In the genomic region with DNA sequence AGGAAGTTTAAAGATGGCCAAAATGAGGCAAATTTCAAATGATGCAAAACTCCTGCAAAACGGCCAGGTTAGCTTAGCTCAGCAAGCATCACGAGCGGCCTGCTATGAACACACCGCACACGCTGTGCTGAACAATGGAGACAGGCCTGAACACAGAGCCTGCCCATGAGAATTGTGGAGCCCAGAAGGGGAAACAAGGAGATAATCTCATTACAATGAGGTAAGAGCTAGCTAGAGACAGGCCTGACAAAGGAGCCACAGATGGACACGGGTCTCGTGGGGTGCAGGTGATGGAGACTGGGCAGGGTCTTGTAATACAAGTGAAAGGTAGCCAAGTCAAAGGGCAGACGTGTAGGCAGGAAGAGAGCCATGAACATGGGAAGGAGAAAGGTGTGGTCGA, we compare ENCODE assay signal across 20 cellular contexts. TPM values are rescaled to one million over a fixed set of nuclear protein-coding genes. Genes with fewer than 3 reads are reported as not detected.
DNase-seq lines count a peak whose midpoint lies in the region; ATAC-seq and TF ChIP-seq lines count a peak whose summit lies in the region.
"Had no signal": no experiment of that assay in that cellular context is flagged by ENCODE, and none has a peak within 500 bp of the region (broad histone marks: within the 10 kb centered on the region; RNA-seq: fewer than 3 reads in every experiment).

No MANE protein-coding gene starts in this region.

- WGBS in endodermal cell (ENCODE audit: insufficient coverage in 1 of 2, insufficient read length in 1 of 2), 2 experiments = 94 to 97% methylated on average over 8 to 9 of the region's 9 CpGs

- no peaks in the 10 kb centered on the region for H3K36me3 ChIP-seq in endodermal cell (ENCODE audit: control insufficient read depth, insufficient read depth, low read length)
- H3K36me3 ChIP-seq: transverse colon had no signal

- H3K27me3 ChIP-seq in endodermal cell (ENCODE audit: control insufficient read depth, insufficient read depth, low read length, poor library complexity, severe bottlenecking) = no peaks in the 10 kb centered on the region
- H3K27me3 ChIP-seq: transverse colon had no signal

- H3K4me3 Mint-ChIP-seq in activated naive CD4-positive, alpha-beta T cell treated with anti-CD3 and anti-CD28 coated beads, Interleukin-2, amount 10 ng/mL, durations not matched to agents 7 days and 5 days = no peak overlapping the region
- H3K4me3 Mint-ChIP-seq in endodermal cell = no peak overlapping the region
- no peak overlapping the region for H3K4me3 Mint-ChIP-seq in stimulated activated memory B cell treated with anti-CD40 and anti-IgM and Interleukin-4, amounts not matched to agents 10 μg/mL and 1 μg/mL and 100 μg/mL, for 72 hours
- no peak overlapping the region for H3K4me3 Mint-ChIP-seq in T-helper 2 cell treated with Interferon-gamma antibody and Interleukin-4, amounts not matched to agents 5 μg/mL and 100 μg/mL, for 36 hours
- H3K4me3 Mint-ChIP-seq in nephron progenitor cell = no peak overlapping the region
- H3K4me3 Mint-ChIP-seq: activated naive CD8-positive, alpha-beta T cell treated with anti-CD3 and anti-CD28 coated beads for 36 hours; T-cell had no signal

- no peak for TF ChIP-seq CTCF in endodermal cell (conservative IDR thresholded peaks at IDR 0.05)
- TF ChIP-seq CTCF in nephron progenitor cell (IDR thresholded peaks at IDR 0.05) = no peak

- no peaks in the 10 kb centered on the region for H3K9me3 ChIP-seq in endodermal cell (ENCODE audit: control insufficient read depth, low read length)
- H3K9me3 ChIP-seq: transverse colon had no signal

- CTCF ChIA-PET in activated naive CD4-positive, alpha-beta T cell treated with anti-CD3 and anti-CD28 coated beads, Interleukin-2, amount 10 ng/mL, durations not matched to agents 7 days and 5 days (lab: Charles Lee) = interaction anchor here (1.2 kb wide), 1 partner anchor 239 kb away, joined by 5 read pairs; no protein-coding TSS in a partner anchor

- no peaks in the 10 kb centered on the region for H3K4me1 Mint-ChIP-seq in activated naive CD4-positive, alpha-beta T cell treated with anti-CD3 and anti-CD28 coated beads, Interleukin-2, amount 10 ng/mL, durations not matched to agents 7 days and 5 days
- H3K4me1 Mint-ChIP-seq in endodermal cell (peaks cover 17% of the 10 kb centered on the region), nephron progenitor cell (peaks cover 23% of the 10 kb centered on the region)
- peaks cover 37% of the 10 kb centered on the region for H3K4me1 Mint-ChIP-seq in stimulated activated memory B cell treated with anti-CD40 and anti-IgM and Interleukin-4, amounts not matched to agents 10 μg/mL and 1 μg/mL and 100 μg/mL, for 72 hours
- H3K4me1 Mint-ChIP-seq in T-helper 2 cell treated with Interferon-gamma antibody and Interleukin-4, amounts not matched to agents 5 μg/mL and 100 μg/mL, for 36 hours (ENCODE audit: low read depth) = peaks cover 14% of the 10 kb centered on the region

- H3K27me3 Mint-ChIP-seq in activated naive CD4-positive, alpha-beta T cell treated with anti-CD3 and anti-CD28 coated beads, Interleukin-2, amount 10 ng/mL, durations not matched to agents 7 days and 5 days = no peaks in the 10 kb centered on the region
- H3K27me3 Mint-ChIP-seq in endodermal cell (ENCODE audit: insufficient read depth) = no peaks in the 10 kb centered on the region
- no peaks in the 10 kb centered on the region for H3K27me3 Mint-ChIP-seq in stimulated activated memory B cell treated with anti-CD40 and anti-IgM and Interleukin-4, amounts not matched to agents 10 μg/mL and 1 μg/mL and 100 μg/mL, for 72 hours
- H3K27me3 Mint-ChIP-seq in T-helper 2 cell treated with Interferon-gamma antibody and Interleukin-4, amounts not matched to agents 5 μg/mL and 100 μg/mL, for 36 hours (ENCODE audit: low read depth) = no peaks in the 10 kb centered on the region
- H3K27me3 Mint-ChIP-seq in nephron progenitor cell (ENCODE audit: low read depth, poor library complexity) = no peaks in the 10 kb centered on the region
- H3K27me3 Mint-ChIP-seq: activated naive CD8-positive, alpha-beta T cell treated with anti-CD3 and anti-CD28 coated beads for 36 hours; T-cell had no signal

- no peak for ATAC-seq in activated naive CD4-positive, alpha-beta T cell treated with anti-CD3 and anti-CD28 coated beads, Interleukin-2, amount 50 U/mL, for 72 hours
- no peak for ATAC-seq in stimulated activated memory B cell treated with anti-CD40 and anti-IgM and Interleukin-4, amounts not matched to agents 10 μg/mL and 1 μg/mL and 100 μg/mL, for 72 hours
- ATAC-seq: left ventricle myocardium superior, T-cell had no signal

- H3K9me3 Mint-ChIP-seq in activated naive CD4-positive, alpha-beta T cell treated with anti-CD3 and anti-CD28 coated beads, Interleukin-2, amount 50 U/mL, for 72 hours = no peaks in the 10 kb centered on the region
- no peaks in the 10 kb centered on the region for H3K9me3 Mint-ChIP-seq in activated naive CD4-positive, alpha-beta T cell treated with anti-CD3 and anti-CD28 coated beads, Interleukin-2, amount 10 ng/mL, durations not matched to agents 7 days and 5 days
- H3K9me3 Mint-ChIP-seq in endodermal cell (no peaks in the 10 kb centered on the region), nephron progenitor cell (no peaks in the 10 kb centered on the region)
- H3K9me3 Mint-ChIP-seq in stimulated activated memory B cell treated with anti-CD40 and anti-IgM and Interleukin-4, amounts not matched to agents 10 μg/mL and 1 μg/mL and 100 μg/mL, for 72 hours = no peaks in the 10 kb centered on the region
- H3K9me3 Mint-ChIP-seq in T-helper 2 cell treated with Interferon-gamma antibody and Interleukin-4, amounts not matched to agents 5 μg/mL and 100 μg/mL, for 36 hours = no peaks in the 10 kb centered on the region
- H3K9me3 Mint-ChIP-seq: activated naive CD8-positive, alpha-beta T cell treated with anti-CD3 and anti-CD28 coated beads for 36 hours; activated T-helper 2 cell treated with anti-CD3 and anti-CD28 coated beads, Interferon-gamma antibody, Interleukin-2, Interleukin-4, amounts not matched to agents 10 μg/mL and 5 μg/mL and 100 μg/mL, durations not matched to agents 14 hours and 24 hours and 36 hours; T-cell had no signal

- H3K9ac ChIP-seq in endodermal cell (ENCODE audit: extremely low read depth, low read length, poor library complexity, severe bottlenecking) = no peak overlapping the region

- no peaks in the 10 kb centered on the region for H3K36me3 Mint-ChIP-seq in activated naive CD4-positive, alpha-beta T cell treated with anti-CD3 and anti-CD28 coated beads, Interleukin-2, amount 50 U/mL, for 72 hours
- H3K36me3 Mint-ChIP-seq in activated naive CD4-positive, alpha-beta T cell treated with anti-CD3 and anti-CD28 coated beads, Interleukin-2, amount 10 ng/mL, durations not matched to agents 7 days and 5 days = peaks cover 5% of the 10 kb centered on the region
- H3K36me3 Mint-ChIP-seq in endodermal cell (ENCODE audit: low read depth) (peaks cover 4% of the 10 kb centered on the region), nephron progenitor cell (ENCODE audit: low read depth) (peaks cover 26% of the 10 kb centered on the region)
- peaks cover 39% of the 10 kb centered on the region for H3K36me3 Mint-ChIP-seq in stimulated activated memory B cell treated with anti-CD40 and anti-IgM and Interleukin-4, amounts not matched to agents 10 μg/mL and 1 μg/mL and 100 μg/mL, for 72 hours
- H3K36me3 Mint-ChIP-seq in T-helper 2 cell treated with Interferon-gamma antibody and Interleukin-4, amounts not matched to agents 5 μg/mL and 100 μg/mL, for 36 hours (ENCODE audit: low read depth) = peaks cover 4% of the 10 kb centered on the region

- DNase-seq in activated naive CD4-positive, alpha-beta T cell treated with anti-CD3 and anti-CD28 coated beads, Interleukin-2, amount 50 U/mL, for 72 hours (ENCODE audit: low spot score in 2 of 2) = no peak
- no peak for DNase-seq in activated naive CD4-positive, alpha-beta T cell treated with anti-CD3 and anti-CD28 coated beads, Interleukin-2, amount 10 ng/mL, durations not matched to agents 7 days and 5 days
- peak; percentile 87 for DNase-seq in NCI-H82 (lab: John Stamatoyannopoulos, UW)
- DNase-seq in endodermal cell = no peak
- no peak for DNase-seq in T-helper 2 cell treated with Interferon-gamma antibody and Interleukin-4, amounts not matched to agents 5 μg/mL and 100 μg/mL, for 36 hours (ENCODE audit: low spot score)
- no peak for DNase-seq in nephron progenitor cell
- DNase-seq: activated CD4-positive, alpha-beta T cell treated with anti-CD3 and anti-CD28 coated beads, Interleukin-2, amount 50 U/mL, for 4 hours; activated CD4-positive, CD25-positive, alpha-beta regulatory T cell; activated naive CD8-positive, alpha-beta T cell treated with anti-CD3 and anti-CD28 coated beads for 36 hours; DMS153; left ventricle myocardium superior; NCI-H1417; NCI-H446 treated with DMSO at 0.1 percent for 48 hours; OCI-M1; stimulated activated CD4-positive, alpha-beta T cell treated with anti-CD3 and anti-CD28 coated beads, Interleukin-15, amount 100 ng/mL, for 24 hours; stimulated activated CD4-positive, alpha-beta T cell treated with anti-CD3 and anti-CD28 coated beads, Interleukin-4, amount 100 ng/mL, for 4 hours; T-cell; transverse colon had no signal

- H3K4me3 ChIP-seq in endodermal cell (ENCODE audit: low read length) = no peak overlapping the region
- H3K4me3 ChIP-seq: transverse colon had no signal

- peak overlapping the region; percentile 0 to 48 for H3K27ac Mint-ChIP-seq in activated naive CD4-positive, alpha-beta T cell treated with anti-CD3 and anti-CD28 coated beads, Interleukin-2, amount 50 U/mL, for 72 hours
- no peak overlapping the region for H3K27ac Mint-ChIP-seq in activated naive CD4-positive, alpha-beta T cell treated with anti-CD3 and anti-CD28 coated beads, Interleukin-2, amount 10 ng/mL, durations not matched to agents 7 days and 5 days
- H3K27ac Mint-ChIP-seq in endodermal cell (peak overlapping the region; percentile 41), nephron progenitor cell (no peak overlapping the region)
- H3K27ac Mint-ChIP-seq in stimulated activated memory B cell treated with anti-CD40 and anti-IgM and Interleukin-4, amounts not matched to agents 10 μg/mL and 1 μg/mL and 100 μg/mL, for 72 hours = peak overlapping the region; percentile 11
- no peak overlapping the region for H3K27ac Mint-ChIP-seq in T-helper 2 cell treated with Interferon-gamma antibody and Interleukin-4, amounts not matched to agents 5 μg/mL and 100 μg/mL, for 36 hours
- H3K27ac Mint-ChIP-seq: activated T-helper 2 cell treated with anti-CD3 and anti-CD28 coated beads, Interferon-gamma antibody, Interleukin-2, Interleukin-4, amounts not matched to agents 10 μg/mL and 5 μg/mL and 100 μg/mL, durations not matched to agents 14 hours and 24 hours and 36 hours; T-cell had no signal

- H3K27ac ChIP-seq in endodermal cell (ENCODE audit: low read depth, low read length) = peak overlapping the region; percentile 31
- H3K27ac ChIP-seq: transverse colon had no signal

- H3K4me1 ChIP-seq in endodermal cell (ENCODE audit: control insufficient read depth, insufficient read depth, low read length) = no peaks in the 10 kb centered on the region
- H3K4me1 ChIP-seq: transverse colon had no signal

RNA-seq across cellular contexts. Expression of gene PSMB7, which starts 50.2 kb away (rescaled TPM):
- 100 to 1,000 TPM; 158 to 167 TPM for total RNA-seq in activated naive CD4-positive, alpha-beta T cell treated with anti-CD3 and anti-CD28 coated beads, Interleukin-2, amount 50 U/mL, for 72 hours
- total RNA-seq in endodermal cell = 100 to 1,000 TPM; 203 to 223 TPM
- 206 TPM for polyA plus RNA-seq in endodermal cell (2013, experiment 1 of 2)
- polyA plus RNA-seq in endodermal cell (2013, experiment 2 of 2) = 192 TPM

Comparison
In these comparisons a context has a peak if more than half of its experiments do, and no peak if none do; other contexts are left out.
1. H3K27ac Mint-ChIP-seq: peak in activated naive CD4-positive, alpha-beta T cell treated with anti-CD3 and anti-CD28 coated beads, Interleukin-2, amount 50 U/mL, for 72 hours (2 of 2), endodermal cell (single experiment) and stimulated activated memory B cell treated with anti-CD40 and anti-IgM and Interleukin-4, amounts not matched to agents 10 μg/mL and 1 μg/mL and 100 μg/mL, for 72 hours (single experiment); none in activated naive CD4-positive, alpha-beta T cell treated with anti-CD3 and anti-CD28 coated beads, Interleukin-2, amount 10 ng/mL, durations not matched to agents 7 days and 5 days (single experiment), T-helper 2 cell treated with Interferon-gamma antibody and Interleukin-4, amounts not matched to agents 5 μg/mL and 100 μg/mL, for 36 hours (single experiment) and nephron progenitor cell (single experiment).